7 cellular contexts compared by ENCODE assay signal in genomic region chr13:95272076-95272475, GRCh38. TPM values are rescaled to one million over a fixed set of nuclear protein-coding genes. Genes with fewer than 3 reads are reported as not detected.
DNase-seq lines count a peak whose midpoint lies in the region; TF ChIP-seq lines count a peak whose summit lies in the region.
"Not testable (repeated sequence)": the region's sequence is repeated elsewhere in the genome, so short reads cannot be mapped to it uniquely, and the experiment has no call there.

No MANE protein-coding gene starts in this region.

- TF ChIP-seq CTCF in C4-2B (conservative IDR thresholded peaks at IDR 0.05); chondrocyte (IDR thresholded peaks at IDR 0.05); left ventricle myocardium inferior (IDR thresholded peaks at IDR 0.05; ENCODE audit: borderline replicate concordance); parathyroid adenoma (IDR thresholded peaks at IDR 0.05); stomach (IDR thresholded peaks at IDR 0.05): not testable (repeated sequence)

- H3K4me1 ChIP-seq in SJCRH30 (peaks cover 59% of the 10 kb centered on the region), left ventricle myocardium inferior (peaks cover 36% of the 10 kb centered on the region), mucosa of rectum (ENCODE audit: control insufficient read depth in 2 of 2, insufficient read depth in 2 of 2, low read length in 2 of 2) (peaks cover 16% of the 10 kb centered on the region in 2 donors), stomach (peaks cover 16 to 84% (median 43%) of the 10 kb centered on the region in 4 donors)
- not testable (repeated sequence) for H3K4me1 ChIP-seq in parathyroid adenoma

- 70 to 84% (median 74%) methylated on average over 7 of the region's 7 CpGs for WGBS in stomach, 5 donors

- not testable (repeated sequence) for H3K4me3 Mint-ChIP-seq in chondrocyte (ENCODE audit: unreplicated experiment)

- peak overlapping the region; percentile 87 for H3K27ac Mint-ChIP-seq in chondrocyte (ENCODE audit: unreplicated experiment)

- not testable (repeated sequence) for H3K27me3 Mint-ChIP-seq in chondrocyte (ENCODE audit: low read depth)

- TF ChIP-seq EP300 in stomach (IDR thresholded peaks at IDR 0.05) = not testable (repeated sequence)

- H3K4me3 ChIP-seq in SJCRH30 = peak overlapping the region; percentile 41
- H3K4me3 ChIP-seq in left ventricle myocardium inferior; mucosa of rectum (ENCODE audit: low read length in 2 of 2); parathyroid adenoma (ENCODE audit: low read depth, low read length); stomach: not testable (repeated sequence)

- TF ChIP-seq POLR2A in stomach (IDR thresholded peaks at IDR 0.05) = not testable (repeated sequence)

- H3K4me2 ChIP-seq in parathyroid adenoma (ENCODE audit: low read length) = not testable (repeated sequence)

- H3K36me3 ChIP-seq in SJCRH30; left ventricle myocardium inferior; mucosa of rectum (ENCODE audit: control insufficient read depth in 2 of 2, insufficient read depth in 2 of 2, low read length in 2 of 2); parathyroid adenoma (ENCODE audit: control insufficient read depth, insufficient read depth, low read length); stomach: not testable (repeated sequence)

- H3K27ac ChIP-seq in C4-2B = peak overlapping the region; percentile 98
- H3K27ac ChIP-seq in SJCRH30 = peak overlapping the region; percentile 87
- peak overlapping the region; percentile 74 for H3K27ac ChIP-seq in left ventricle myocardium inferior (replicated peaks)
- H3K27ac ChIP-seq in mucosa of rectum (ENCODE audit: low read depth in 2 of 2, low read length in 2 of 2) = peak overlapping the region; percentile 52 to 64
- H3K27ac ChIP-seq in parathyroid adenoma = peak overlapping the region; percentile 69
- peak overlapping the region in 4 of 5 donors; percentile 67 to 82 (median 74) for H3K27ac ChIP-seq in stomach

- H3K36me3 Mint-ChIP-seq in chondrocyte (ENCODE audit: low read depth) = not testable (repeated sequence)

- not testable (repeated sequence) for H2AFZ ChIP-seq in parathyroid adenoma

- not testable (repeated sequence) for H3K9me3 ChIP-seq in SJCRH30 (replicated peaks); left ventricle myocardium inferior (replicated peaks); mucosa of rectum (ENCODE audit: control insufficient read depth in 2 of 2, low read length in 2 of 2); parathyroid adenoma (ENCODE audit: control insufficient read depth, low read length); stomach

- DNase-seq in SJCRH30; chondrocyte (ENCODE audit: low spot score); left ventricle myocardium inferior; stomach: not testable (repeated sequence)

- not testable (repeated sequence) for H3K79me2 ChIP-seq in parathyroid adenoma

- intact Hi-C loops in left ventricle myocardium inferior (cut with micrococcal nuclease); stomach (cut with DNase I; ENCODE audit: low total_unique reads): not testable (repeated sequence)

- H3K9me3 Mint-ChIP-seq in chondrocyte (ENCODE audit: low read depth) = not testable (repeated sequence)

- H3K27me3 ChIP-seq in SJCRH30; left ventricle myocardium inferior (ENCODE audit: low read depth); mucosa of rectum (ENCODE audit: control insufficient read depth in 2 of 2, insufficient read depth in 2 of 2, low read length in 2 of 2); parathyroid adenoma (ENCODE audit: control insufficient read depth, insufficient read depth, low read length); stomach: not testable (repeated sequence)

- H3K4me1 Mint-ChIP-seq in chondrocyte (ENCODE audit: low read depth) = peaks cover 75% of the 10 kb centered on the region

- not testable (repeated sequence) for H3K9ac ChIP-seq in mucosa of rectum (ENCODE audit: low read depth in 1 of 2, low read length in 2 of 2); parathyroid adenoma

RNA-seq across cellular contexts. Expression of gene ABCC4, which starts 29.2 kb away (rescaled TPM):
- total RNA-seq in SJCRH30 (2014; rRNA removed; shearing (Covaris generic)) = 24.1 and 25.7 TPM in 2 replicates
- total RNA-seq in chondrocyte = 7.2 to 11.2 TPM (median 10.6 TPM) in 3 replicates
- total RNA-seq in left ventricle myocardium inferior = 4.9 TPM
- total RNA-seq in stomach = 10 to 100 TPM; 29.0 to 87.2 (median 32.5) TPM
- 1 to 10 TPM; 1.5 to 4.9 (median 3.9) TPM for polyA plus RNA-seq in stomach
